Comparison of ENCODE assay signal across 15 cellular contexts in the genomic region with DNA sequence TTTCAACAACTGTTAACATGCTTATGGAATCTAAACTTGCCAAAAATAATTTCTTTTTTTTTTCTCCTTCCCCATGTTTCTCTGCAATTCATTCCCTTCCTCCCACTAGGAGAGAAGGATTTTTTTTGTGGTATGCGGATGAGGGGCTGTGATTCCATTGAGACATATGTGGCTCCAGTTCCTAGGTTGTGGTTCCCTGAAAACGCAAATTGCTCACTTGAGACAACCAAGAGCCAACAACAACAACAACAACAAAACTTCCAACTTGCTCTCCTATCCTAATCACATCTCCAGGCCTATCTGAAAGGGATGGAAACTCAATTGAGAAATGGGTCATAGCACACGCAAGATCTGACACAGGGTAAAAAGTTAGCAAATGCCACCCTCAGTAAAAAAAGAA.
DNase-seq lines count a peak whose midpoint lies in the region; ATAC-seq lines count a peak whose summit lies in the region.
"Had no signal": no experiment of that assay in that cellular context is flagged by ENCODE, and none has a peak within 500 bp of the region (broad histone marks: within the 10 kb centered on the region; RNA-seq: fewer than 3 reads in every experiment).

No MANE protein-coding gene starts in this region.

- peak overlapping the region; percentile 17 for H2AFZ ChIP-seq in ACC112 (ENCODE audit: low read length, unreplicated experiment)
- H2AFZ ChIP-seq: GM23338 had no signal

- H3K4me1 ChIP-seq in ACC112 (ENCODE audit: control insufficient read depth, insufficient read depth, low read length, unreplicated experiment) (peaks cover 31% of the 10 kb centered on the region), adipocyte (ENCODE audit: control insufficient read depth, insufficient read depth, low read length) (peaks cover 21% of the 10 kb centered on the region)

- H3K4me3 ChIP-seq in ACC112 (ENCODE audit: low read depth, low read length) (no peak overlapping the region), adipocyte (ENCODE audit: low read length) (peak overlapping the region; percentile 12)
- H3K4me3 ChIP-seq: GM23338, K562 had no signal

- H3K9me3 Mint-ChIP-seq in activated T-cell treated with anti-CD3 and anti-CD28 coated beads, Interleukin-2, amount 50 U/mL, for 4 hours: no peaks in the 10 kb centered on the region
- H3K9me3 Mint-ChIP-seq: CD8-positive, alpha-beta memory T cell had no signal

- ATAC-seq in left cardiac atrium (peak; percentile 3 to 76), sciatic nerve (peak; percentile 88), HG03135 (IDR thresholded peaks at IDR 0.05; ENCODE audit: unreplicated experiment) (no peak)
- ATAC-seq in activated T-cell treated with anti-CD3 and anti-CD28 coated beads, Interleukin-2, amount 50 U/mL, for 4 hours: no peak

- H3K4me3 Mint-ChIP-seq in activated T-cell treated with anti-CD3 and anti-CD28 coated beads, Interleukin-2, amount 50 U/mL, for 4 hours: no peak overlapping the region
- H3K4me3 Mint-ChIP-seq: CD8-positive, alpha-beta memory T cell; GM23338 had no signal

- peak overlapping the region; percentile 69 for H3K9ac ChIP-seq in adipocyte (ENCODE audit: low read length)

- no peaks in the 10 kb centered on the region for H3K4me1 Mint-ChIP-seq in activated T-cell treated with anti-CD3 and anti-CD28 coated beads, Interleukin-2, amount 50 U/mL, for 4 hours (ENCODE audit: low read depth)
- H3K4me1 Mint-ChIP-seq: CD8-positive, alpha-beta memory T cell had no signal

- no peaks in the 10 kb centered on the region for H3K27me3 Mint-ChIP-seq in activated T-cell treated with anti-CD3 and anti-CD28 coated beads, Interleukin-2, amount 50 U/mL, for 4 hours (ENCODE audit: low read depth)

- H3K9me3 ChIP-seq in adipocyte (ENCODE audit: control insufficient read depth, low read length): no peaks in the 10 kb centered on the region

- no peaks in the 10 kb centered on the region for H3K36me3 Mint-ChIP-seq in activated T-cell treated with anti-CD3 and anti-CD28 coated beads, Interleukin-2, amount 50 U/mL, for 4 hours (ENCODE audit: insufficient read depth)
- H3K36me3 Mint-ChIP-seq: CD8-positive, alpha-beta memory T cell had no signal

- intact Hi-C loops in left cardiac atrium (cut with DNase I) (loop anchor here in 1 of 2 donors (1.0 to 5.0 kb wide), 4 partner anchors 87 to 547 kb away; no protein-coding TSS in a partner anchor), sciatic nerve (cut with DNase I) (no loop called here), posterior vena cava (cut with DNase I) (loop anchor here in 1 of 2 donors (10.0 kb wide), 1 partner anchor 85 kb away; no protein-coding TSS in a partner anchor)

- no peaks in the 10 kb centered on the region for H3K79me2 ChIP-seq in ACC112 (ENCODE audit: control insufficient read depth, insufficient read depth, low read length, unreplicated experiment)

- no peak for DNase-seq in adipocyte (ENCODE audit: low read depth)
- DNase-seq in left cardiac atrium: no peak
- no peak for DNase-seq in sciatic nerve (ENCODE audit: low spot score)
- DNase-seq in activated T-cell treated with anti-CD3 and anti-CD28 coated beads, Interleukin-2, amount 50 U/mL, for 4 hours: no peak
- no peak for DNase-seq in foreskin melanocyte
- no peak for DNase-seq in posterior vena cava (ENCODE audit: low spot score)
- DNase-seq: NCI-H1048, NCI-H2107, NCI-H526 treated with DMSO at 0.1 percent for 48 hours had no signal

- H3K27me3 ChIP-seq in ACC112 (ENCODE audit: insufficient read depth, low read length): no peaks in the 10 kb centered on the region
- no peaks in the 10 kb centered on the region for H3K27me3 ChIP-seq in adipocyte (replicated peaks; ENCODE audit: control insufficient read depth, insufficient read depth, low read length)

- H3K36me3 ChIP-seq in ACC112 (ENCODE audit: insufficient read depth, low read length) (no peaks in the 10 kb centered on the region), adipocyte (ENCODE audit: control insufficient read depth, insufficient read depth, low read length, severe bottlenecking) (no peaks in the 10 kb centered on the region)

- peak overlapping the region; percentile 30 for H3K27ac ChIP-seq in ACC112 (ENCODE audit: low read depth, low read length)
- H3K27ac ChIP-seq: HL-60 had no signal

Comparison
In these comparisons a context has a peak if more than half of its experiments do, and no peak if none do; other contexts are left out.
1. ATAC-seq: peak in left cardiac atrium (2 of 2) and sciatic nerve (single experiment); none in activated T-cell treated with anti-CD3 and anti-CD28 coated beads, Interleukin-2, amount 50 U/mL, for 4 hours (0 of 2) and HG03135 (single experiment).